ENCODE assay signal across 1 cellular context in the genomic region with DNA sequence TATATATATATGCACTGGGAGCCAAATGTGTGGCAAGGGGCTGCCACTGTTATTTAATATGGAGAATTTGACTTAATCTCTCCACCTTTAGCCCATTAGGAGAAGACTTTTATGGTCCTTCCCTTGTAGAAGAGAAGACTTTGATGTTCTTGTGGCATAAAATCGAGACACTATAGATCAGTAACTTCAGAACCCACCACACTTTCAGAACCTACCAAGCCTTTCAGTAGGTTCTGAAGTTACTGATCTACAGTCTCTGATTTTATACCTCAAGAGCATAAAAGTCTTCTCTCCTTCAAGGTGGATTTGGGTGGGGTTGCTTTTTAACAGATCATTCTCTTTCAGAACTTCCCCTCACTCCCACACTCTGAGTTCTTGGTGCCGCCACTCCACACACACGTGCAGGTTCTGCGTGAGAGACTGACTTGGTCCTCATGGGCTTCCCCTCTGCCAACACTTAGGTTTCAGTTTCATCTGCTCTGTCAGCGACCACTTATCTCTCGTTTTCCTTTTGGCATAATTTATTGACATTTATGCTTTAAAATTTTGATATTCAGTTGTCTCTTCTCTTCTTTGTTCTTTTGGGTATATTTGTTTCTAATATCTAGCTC.
TF ChIP-seq lines count a peak whose summit lies in the region.

No MANE protein-coding gene starts in this region.

TF ChIP-seq in GM23338, 12 proteins besides CTCF, POLR2A, EP300 and RAD21 (continued from another document):
- TF ChIP-seq ZNF462 (CRISPR knock-in tag; IDR thresholded peaks at IDR 0.05) (no peak), JUNB (IDR thresholded peaks at IDR 0.05; ENCODE audit: unreplicated experiment) (no peak), EZH2phosphoT487 (IDR thresholded peaks at IDR 0.05; ENCODE audit: unreplicated experiment) (no peak), ETS1 (IDR thresholded peaks at IDR 0.05) (no peak), POLR2AphosphoS5 (IDR thresholded peaks at IDR 0.05; ENCODE audit: low read depth) (no peak), ZNF331 (CRISPR knock-in tag; IDR thresholded peaks at IDR 0.05; ENCODE audit: low read depth) (no peak), CREB1 (CRISPR knock-in tag; IDR thresholded peaks at IDR 0.05; ENCODE audit: low read depth) (no peak)
